8 cellular contexts compared by ENCODE assay signal in genomic region chr5:32232441-32233219, GRCh38. TPM values are rescaled to one million over a fixed set of nuclear protein-coding genes. Genes with fewer than 3 reads are reported as not detected.
A peak's percentile ranks its signal among the peaks of the same experiment; 100 is the strongest.
DNase-seq lines count a peak whose midpoint lies in the region; ATAC-seq and TF ChIP-seq lines count a peak whose summit lies in the region.

No MANE protein-coding gene starts in this region.

- H3K4me1 ChIP-seq in lower lobe of right lung, result peaks cover 42% of the 10 kb centered on the region

- ATAC-seq in HG03439 (IDR thresholded peaks at IDR 0.05; ENCODE audit: unreplicated experiment) (peak; percentile 85), lower lobe of right lung (peak; percentile 89 to 92)

- no peaks in the 10 kb centered on the region for H3K9me3 ChIP-seq in lower lobe of right lung

- DNase-seq in C1 segment of cervical spinal cord (lab: John Stamatoyannopoulos, UW) (peak in 13 of 14 donors; percentile 20 to 80 (median 66)), GM19240 (ENCODE audit: insufficient read length, low spot score) (peak; percentile 47), NCI-H526 (lab: John Stamatoyannopoulos, UW) (peak; percentile 56 to 81), dermis blood vessel endothelial cell (peak; percentile 89), lower lobe of right lung (peak; percentile 80)
- DNase-seq in activated CD4-positive, alpha-beta T cell treated with anti-CD3 and anti-CD28 coated beads, Interleukin-2, amount 50 U/mL, for 48 hours, result peak; percentile 81 to 86
- DNase-seq in stimulated activated CD4-positive, alpha-beta T cell treated with anti-CD3 and anti-CD28 coated beads, TNF-alpha, amount 100 ng/mL, for 4 hours (ENCODE audit: low read depth in 3 of 3), result peak; percentile 46 to 56 (median 55)

- H3K27ac ChIP-seq in lower lobe of right lung, result peak overlapping the region; percentile 38

- TF ChIP-seq CTCF in lower lobe of right lung (IDR thresholded peaks at IDR 0.05), result peak; percentile 86

- intact Hi-C loops in lower lobe of right lung (cut with DNase I), result no loop called here

- no peak overlapping the region for H3K4me3 ChIP-seq in lower lobe of right lung

- peaks cover 51% of the 10 kb centered on the region for H3K36me3 ChIP-seq in lower lobe of right lung

- H3K27me3 ChIP-seq in lower lobe of right lung (ENCODE audit: low read depth), result no peaks in the 10 kb centered on the region

RNA-seq across cellular contexts. Expression of gene GOLPH3, which starts 58.5 kb away (rescaled TPM):
- total RNA-seq in dermis blood vessel endothelial cell (65.9 and 85.9 TPM in 2 replicates), lower lobe of right lung (99.0 TPM)
